In the genomic region with DNA sequence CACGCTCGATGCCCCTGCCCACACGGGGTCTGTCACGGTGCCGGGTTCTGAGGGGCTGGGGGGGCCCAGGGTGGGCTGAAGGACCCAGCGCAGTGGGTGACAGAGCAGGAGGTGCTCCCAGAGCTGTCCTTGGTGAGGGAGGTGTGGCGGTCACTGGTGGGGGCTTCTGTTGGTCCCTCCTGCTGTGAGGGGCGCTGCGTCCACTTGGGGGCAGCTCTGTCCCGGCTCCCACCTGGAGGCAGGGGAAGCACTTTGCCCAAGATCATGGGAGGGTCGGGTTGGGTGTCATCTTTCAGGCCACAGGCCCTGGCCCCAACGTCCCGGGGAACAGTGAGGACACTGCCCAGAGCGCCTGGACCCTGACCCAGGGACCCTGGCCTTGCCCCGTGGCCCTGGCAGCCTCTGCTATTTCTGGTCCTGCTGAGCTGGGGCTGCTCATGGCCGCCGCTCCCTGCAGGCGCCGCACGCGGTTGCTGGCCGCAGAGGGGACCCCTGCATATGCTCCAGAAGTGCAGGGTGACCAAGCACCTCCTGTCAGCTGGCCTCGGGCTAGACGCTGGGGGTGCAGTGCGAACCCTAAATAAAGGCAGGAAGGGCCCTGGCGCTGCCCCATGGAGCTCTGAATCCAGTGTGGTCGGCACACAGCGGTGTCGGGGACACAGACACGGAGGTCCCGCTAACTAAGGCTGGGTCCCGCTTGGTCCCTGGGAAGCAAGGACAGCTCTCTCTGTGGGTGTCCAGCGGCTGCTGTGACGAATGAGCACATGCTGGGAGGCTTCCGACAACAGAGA, we compare ENCODE assay signal across 15 cellular contexts. TPM values are rescaled to one million over a fixed set of nuclear protein-coding genes. Genes with fewer than 3 reads are reported as not detected.
DNase-seq lines count a peak whose midpoint lies in the region; ATAC-seq, FAIRE-seq and TF ChIP-seq lines count a peak whose summit lies in the region.
"Had no signal": no experiment of that assay in that cellular context is flagged by ENCODE, and none has a peak within 500 bp of the region (broad histone marks: within the 10 kb centered on the region; RNA-seq: fewer than 3 reads in every experiment).

No MANE protein-coding gene starts in this region.

- peak; percentile 1 for TF ChIP-seq CTCF in D721Med (IDR thresholded peaks at IDR 0.05; ENCODE audit: insufficient read depth, missing control alignments)
- peak; percentile 67 for TF ChIP-seq CTCF in left ventricle myocardium inferior (IDR thresholded peaks at IDR 0.05; ENCODE audit: borderline replicate concordance)
- peak; percentile 25 for TF ChIP-seq CTCF in retinal pigment epithelial cell (conservative IDR thresholded peaks at IDR 0.05; ENCODE audit: low read depth, low read length)

- intact Hi-C loops in left ventricle myocardium inferior (cut with micrococcal nuclease) = no loop called here

- H3K27ac ChIP-seq in SJCRH30 (no peak overlapping the region; the same call in 1 of the 2 replicates), left ventricle myocardium inferior (replicated peaks) (no peak overlapping the region)

- H3K9me3 ChIP-seq in SJCRH30 (replicated peaks) = no peaks in the 10 kb centered on the region
- H3K9me3 ChIP-seq in left ventricle myocardium inferior (replicated peaks) = no peaks in the 10 kb centered on the region

- no peaks in the 10 kb centered on the region for H3K36me3 ChIP-seq in SJCRH30
- no peaks in the 10 kb centered on the region for H3K36me3 ChIP-seq in left ventricle myocardium inferior

- ATAC-seq in GM21786 (IDR thresholded peaks at IDR 0.05; ENCODE audit: unreplicated experiment) (no peak), HG03196 (IDR thresholded peaks at IDR 0.05; ENCODE audit: unreplicated experiment) (no peak)

- peaks cover 13% of the 10 kb centered on the region for H3K4me1 ChIP-seq in SJCRH30
- peaks cover 55% of the 10 kb centered on the region for H3K4me1 ChIP-seq in left ventricle myocardium inferior

- peaks cover 44% of the 10 kb centered on the region for H3K27me3 ChIP-seq in SJCRH30
- H3K27me3 ChIP-seq in left ventricle myocardium inferior (ENCODE audit: low read depth) = peaks cover 51% of the 10 kb centered on the region

- FAIRE-seq in D721Med (lab: Jason Lieb, UNC) = no peak

- DNase-seq in D721Med (ENCODE audit: insufficient read length, low spot score) (no peak), SJCRH30 (peak; percentile 72 to 74), left ventricle myocardium inferior (no peak), retinal pigment epithelial cell (ENCODE audit: low read depth) (no peak), NCI-H2107 treated with DMSO at 0.1 percent for 48 hours (lab: John Stamatoyannopoulos, UW; ENCODE audit: unreplicated experiment) (no peak), UCSD-AML1 (lab: John Stamatoyannopoulos, UW; ENCODE audit: unreplicated experiment) (no peak)
- DNase-seq: activated CD4-positive, CD25-positive, alpha-beta regulatory T cell treated with anti-CD3 and anti-CD28 coated beads, Interleukin-2, amount 50 U/mL, for 72 hours; activated T-cell treated with anti-CD3 and anti-CD28 coated beads, Interleukin-2, amount 50 U/mL, for 24 hours; CD4-positive, CD25-positive, alpha-beta regulatory T cell; GF-D8; naive B cell; NCI-H1092; stimulated activated CD4-positive, alpha-beta T cell treated with anti-CD3 and anti-CD28 coated beads, Interleukin-12 subunit alpha, Interleukin-12 subunit beta, amount 100 ng/mL, for 4 hours had no signal

- H3K4me3 ChIP-seq in SJCRH30 = peak overlapping the region; percentile 30
- H3K4me3 ChIP-seq in left ventricle myocardium inferior = peak overlapping the region; percentile 30
- no peak overlapping the region for H3K4me3 ChIP-seq in retinal pigment epithelial cell (ENCODE audit: low read length)

RNA-seq across cellular contexts. Expression of a gene that starts 11.6 kb away (rescaled TPM):
- total RNA-seq in SJCRH30 (2014; rRNA removed; shearing (Covaris generic)) = not detected in 2 replicates
- total RNA-seq in left ventricle myocardium inferior = 157 TPM

RNA-seq across cellular contexts. Expression of a gene that starts 40.1 kb away (rescaled TPM):
- 76.4 and 84.9 TPM in 2 replicates for total RNA-seq in SJCRH30 (2014; rRNA removed; shearing (Covaris generic))
- total RNA-seq in left ventricle myocardium inferior = 17.7 TPM

Comparison
In these comparisons a context has a peak if more than half of its experiments do, and no peak if none do; other contexts are left out.
1. DNase-seq: peak in SJCRH30 (2 of 2); none in D721Med (single experiment), left ventricle myocardium inferior (single experiment), retinal pigment epithelial cell (single experiment), NCI-H2107 treated with DMSO at 0.1 percent for 48 hours (single experiment) and UCSD-AML1 (single experiment).
2. CTCF ChIP-seq: peak in every context shown above with its lines; median percentile 67 in left ventricle myocardium inferior; 25 in retinal pigment epithelial cell; 1 in D721Med.
3. RNA of a gene that starts 11.6 kb away (total RNA-seq): 157 TPM in left ventricle myocardium inferior (single experiment); not detected in SJCRH30; every median in the first group is over 100 times any median in the second.